28 cellular contexts compared by ENCODE assay signal in the genomic region with DNA sequence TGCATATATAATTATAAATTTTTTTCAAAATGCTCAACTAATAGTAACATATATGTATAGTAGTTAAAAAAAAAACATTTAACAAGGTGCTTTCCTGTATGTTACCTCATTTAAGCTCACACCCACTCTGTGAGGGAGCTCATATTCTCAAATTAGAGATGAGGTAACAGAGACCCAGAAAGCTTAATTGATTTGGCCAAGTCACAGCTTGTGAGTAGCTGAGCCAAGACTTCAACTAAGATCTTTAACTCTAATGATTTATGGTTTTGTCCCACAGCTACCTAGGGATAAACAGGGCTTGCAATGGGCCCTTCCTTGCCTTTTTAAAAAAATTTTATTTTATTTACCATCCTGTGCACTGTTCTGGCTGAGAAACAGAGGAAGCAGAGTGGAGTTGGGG.
"Had no signal": no experiment of that assay in that cellular context is flagged by ENCODE, and none has a peak within 500 bp of the region (broad histone marks: within the 10 kb centered on the region; RNA-seq: fewer than 3 reads in every experiment).

No MANE protein-coding gene starts in this region.

- H3K9me3 ChIP-seq: ascending aorta, breast epithelium, esophagus muscularis mucosa, gastrocnemius medialis, heart left ventricle had no signal

- H3K4me1 ChIP-seq: ascending aorta, breast epithelium, esophagus muscularis mucosa, foreskin keratinocyte, gastrocnemius medialis, heart left ventricle had no signal

- ATAC-seq: activated CD4-positive, alpha-beta T cell treated with anti-CD3 and anti-CD28 coated beads for 36 hours; activated CD8-positive, alpha-beta memory T cell treated with anti-CD3 and anti-CD28 coated beads, Interleukin-2, amount 10 ng/mL, durations not matched to agents 7 days and 5 days; activated CD8-positive, alpha-beta T cell treated with anti-CD3 and anti-CD28 coated beads, Interleukin-2, amount 10 ng/mL, durations not matched to agents 7 days and 5 days; activated naive CD4-positive, alpha-beta T cell treated with anti-CD3 and anti-CD28 coated beads, Interleukin-2, amount 50 U/mL, for 72 hours; foreskin keratinocyte; gastrocnemius medialis; heart left ventricle had no signal

- H3K4me3 ChIP-seq: ascending aorta, breast epithelium, cardiac muscle cell, coronary artery, dorsolateral prefrontal cortex, esophagus muscularis mucosa, gastrocnemius medialis, heart left ventricle had no signal

- H3K36me3 ChIP-seq: ascending aorta, breast epithelium, esophagus muscularis mucosa, gastrocnemius medialis, heart left ventricle had no signal

- DNase-seq: activated CD4-positive, alpha-beta memory T cell treated with anti-CD3 and anti-CD28 coated beads for 36 hours; activated CD4-positive, alpha-beta T cell treated with anti-CD3 and anti-CD28 coated beads for 36 hours; activated CD4-positive, alpha-beta T cell treated with anti-CD3 and anti-CD28 coated beads, Interleukin-2, amount 10 ng/mL, durations not matched to agents 24 days and 14 days; activated CD4-positive, CD25-positive, alpha-beta regulatory T cell; activated CD4-positive, CD25-positive, alpha-beta regulatory T cell treated with anti-CD3 and anti-CD28 coated beads, Interleukin-2, amount 50 U/mL, for 72 hours; activated CD8-positive, alpha-beta memory T cell treated with anti-CD3 and anti-CD28 coated beads, Interleukin-2, amount 10 ng/mL, durations not matched to agents 7 days and 5 days; activated CD8-positive, alpha-beta memory T cell treated with anti-CD3 and anti-CD28 coated beads, Interleukin-2, amount 50 U/mL, for 4 hours; activated CD8-positive, alpha-beta T cell treated with anti-CD3 and anti-CD28 coated beads, Interleukin-2, amount 10 ng/mL, durations not matched to agents 7 days and 5 days; activated effector memory CD4-positive, alpha-beta T cell treated with anti-CD3 and anti-CD28 coated beads, Interleukin-2, amount 50 U/mL, for 16 hours; activated naive CD4-positive, alpha-beta T cell treated with anti-CD3 and anti-CD28 coated beads, Interleukin-2, amount 10 ng/mL, durations not matched to agents 7 days and 5 days; activated naive CD8-positive, alpha-beta T cell treated with anti-CD3 and anti-CD28 coated beads, Interleukin-2, amount 10 ng/mL, durations not matched to agents 7 days and 5 days; activated T-cell treated with anti-CD3 and anti-CD28 coated beads, Interleukin-2, amount 50 U/mL, for 1 hour; activated T-cell treated with anti-CD3 and anti-CD28 coated beads, Interleukin-2, amount 50 U/mL, for 48 hours; dorsolateral prefrontal cortex; effector memory CD4-positive, alpha-beta T cell; endodermal cell; erythroblast; foreskin keratinocyte; gastrocnemius medialis; glutamatergic neuron; heart left ventricle; hypothalamus had no signal

- H3K27me3 ChIP-seq: ascending aorta, breast epithelium, cardiac muscle cell, esophagus muscularis mucosa, foreskin keratinocyte, gastrocnemius medialis, heart left ventricle had no signal

- H3K27ac ChIP-seq: ascending aorta, breast epithelium, cardiac muscle cell, coronary artery, dorsolateral prefrontal cortex, esophagus muscularis mucosa, foreskin keratinocyte, gastrocnemius medialis, heart left ventricle had no signal
